ENCODE assay signal across 8 cellular contexts in the genomic region with DNA sequence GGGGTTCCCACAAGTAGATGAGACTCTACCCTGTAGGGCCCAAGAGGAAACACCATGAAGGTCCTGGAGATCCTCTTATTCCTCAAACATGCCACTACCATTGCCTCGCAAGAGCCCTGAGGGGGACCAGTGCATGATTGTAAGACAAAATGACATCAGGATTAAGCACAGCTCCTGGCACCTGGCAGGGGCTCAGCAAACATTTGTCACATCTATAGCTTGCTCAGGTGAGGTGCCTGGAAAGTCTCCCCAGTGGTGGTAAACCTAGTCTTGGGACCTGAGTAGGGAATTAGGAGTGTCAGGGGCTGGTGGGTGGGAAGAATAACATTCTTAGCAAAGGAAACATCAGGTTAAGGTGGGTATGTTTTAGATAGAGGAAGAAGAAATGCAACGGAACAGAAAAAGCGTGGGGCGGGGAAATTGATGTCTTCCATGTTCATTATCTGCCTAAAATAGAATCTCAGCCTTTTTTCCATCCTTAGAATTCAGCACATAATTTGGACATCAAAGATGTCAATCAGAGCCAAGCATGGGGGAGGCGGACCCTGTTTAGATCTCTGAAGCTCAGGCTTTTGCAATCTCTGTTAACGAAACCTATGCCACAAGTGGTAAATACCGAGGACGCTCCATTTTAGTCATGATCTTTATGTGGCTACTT. TPM values are rescaled to one million over a fixed set of nuclear protein-coding genes. Genes with fewer than 3 reads are reported as not detected.
A peak's percentile ranks its signal among the peaks of the same experiment; 100 is the strongest.
DNase-seq lines count a peak whose midpoint lies in the region; ATAC-seq and TF ChIP-seq lines count a peak whose summit lies in the region.

No MANE protein-coding gene starts in this region.

- TF ChIP-seq CTCF in BJ (IDR thresholded peaks at IDR 0.05; ENCODE audit: insufficient read depth, low read depth, low read length) (no peak), liver (IDR thresholded peaks at IDR 0.05; ENCODE audit: low read depth, low read length, missing input control) (no peak), transverse colon (IDR thresholded peaks at IDR 0.05) (no peak)

- ATAC-seq in HG03108 (IDR thresholded peaks at IDR 0.05; ENCODE audit: unreplicated experiment) (no peak), HG02938 (IDR thresholded peaks at IDR 0.05; ENCODE audit: unreplicated experiment) (no peak)

- POLR2A ChIA-PET in BJ (lab: Charles Lee), result no interaction called here

- H3K27me3 ChIP-seq in BJ (ENCODE audit: control insufficient read depth, insufficient read depth, low read length) (peaks cover 3% of the 10 kb centered on the region), HUES64 (ENCODE audit: insufficient read depth, low read length) (peaks cover 25% of the 10 kb centered on the region), liver (ENCODE audit: control insufficient read depth in 4 of 4, insufficient read depth in 4 of 4, low read length in 3 of 4) (no peaks in the 10 kb centered on the region), transverse colon (no peaks in the 10 kb centered on the region)

- in situ Hi-C loops in transverse colon (cut with MboI; ENCODE audit: low pct_ligation_motif_present in 1 of 4, low pct_unique_long_range_greater_than_20kb in 1 of 4, low sequenced_read_pairs in 3 of 4), result no loop called here

- peak overlapping the region; percentile 94 for H3K9ac ChIP-seq in HUES64 (ENCODE audit: low read depth, low read length)
- peak overlapping the region; percentile 10 to 89 for H3K9ac ChIP-seq in liver (ENCODE audit: low read depth in 1 of 2, low read length in 2 of 2)

- peaks cover 6% of the 10 kb centered on the region; the same call in 1 of the 2 replicates for H3K4me1 ChIP-seq in HUES64 (ENCODE audit: insufficient read depth, low read length)
- peaks cover 3 to 12% (median 10%) of the 10 kb centered on the region in 4 donors for H3K4me1 ChIP-seq in liver (ENCODE audit: control insufficient read depth in 4 of 4, insufficient read depth in 4 of 4, low read length in 3 of 4)
- H3K4me1 ChIP-seq in transverse colon, result peaks cover 4 to 17% (median 12%) of the 10 kb centered on the region in 4 donors

- 46% methylated on average over 8 of the region's 8 CpGs for WGBS in HUES64
- 23% methylated on average over 8 of the region's 8 CpGs for WGBS in liver
- WGBS in transverse colon (ENCODE audit: low coverage in 1 of 2), 2 donors, result 0 to 15% methylated on average over 6 to 8 of the region's 8 CpGs

- H3K36me3 ChIP-seq in BJ (ENCODE audit: control insufficient read depth, insufficient read depth, low read length) (no peaks in the 10 kb centered on the region), HUES64 (ENCODE audit: insufficient read depth, low read length) (no peaks in the 10 kb centered on the region), liver (ENCODE audit: control insufficient read depth in 4 of 4, insufficient read depth in 3 of 4, low read depth in 1 of 4, low read length in 3 of 4) (no peaks in the 10 kb centered on the region), transverse colon (no peaks in the 10 kb centered on the region)

- no peak for TF ChIP-seq EP300 in transverse colon (IDR thresholded peaks at IDR 0.05; ENCODE audit: low read depth)

- no peak for DNase-seq in BJ (ENCODE audit: low read depth)
- peak; percentile 33 for DNase-seq in amniotic epithelial cell (ENCODE audit: low read depth)
- no peak for DNase-seq in transverse colon
- DNase-seq in NCI-H345 treated with DMSO at 0.1 percent for 48 hours (lab: John Stamatoyannopoulos, UW; ENCODE audit: unreplicated experiment), result no peak

- TF ChIP-seq RAD21 in liver (IDR thresholded peaks at IDR 0.05), result no peak

- no peaks in the 10 kb centered on the region for H3K9me3 ChIP-seq in HUES64 (ENCODE audit: insufficient read depth, low read depth, low read length)
- no peaks in the 10 kb centered on the region for H3K9me3 ChIP-seq in liver (ENCODE audit: control insufficient read depth in 4 of 4, low read length in 3 of 4)
- H3K9me3 ChIP-seq in transverse colon, result no peaks in the 10 kb centered on the region

- H3K4me3 ChIP-seq in BJ (ENCODE audit: low read depth, low read length), result peak overlapping the region; percentile 45
- peak overlapping the region; percentile 84 for H3K4me3 ChIP-seq in HUES64 (ENCODE audit: low read length)
- peak overlapping the region; percentile 46 to 74 (median 70) for H3K4me3 ChIP-seq in liver (ENCODE audit: low read depth in 1 of 3, low read length in 3 of 3)
- H3K4me3 ChIP-seq in transverse colon, result peak overlapping the region; percentile 27 to 60 (median 52)

- H3K27ac ChIP-seq in HUES64 (ENCODE audit: low read depth, low read length), result no peak overlapping the region; the same call in 1 of the 2 replicates
- peak overlapping the region; percentile 59 to 77 for H3K27ac ChIP-seq in liver (ENCODE audit: low read depth in 1 of 2, low read length in 2 of 2)
- peak overlapping the region; percentile 82 to 88 (median 85) for H3K27ac ChIP-seq in transverse colon

- TF ChIP-seq POLR2A in transverse colon (IDR thresholded peaks at IDR 0.05), result no peak

- CTCF ChIA-PET in BJ (lab: Yijun Ruan, JAX), result interaction anchor here (1.4 to 1.5 kb wide), 2 partner anchors 204 to 218 kb away, joined by 5 to 6 read pairs; a partner anchor contains a TSS

- intact Hi-C loops in transverse colon (cut with DNase I; ENCODE audit: low total_unique reads), result no loop called here

TF ChIP-seq in liver, 16 proteins besides CTCF, POLR2A, EP300 and RAD21:
- TF ChIP-seq GABPA (IDR thresholded peaks at IDR 0.05 in 1 of 2, conservative IDR thresholded peaks at IDR 0.05 in 1 of 2), result no peak
- TF ChIP-seq YY1 (IDR thresholded peaks at IDR 0.05), result peak; percentile 30

RNA-seq across cellular contexts. Expression of a gene that starts 0.9 kb away (rescaled TPM):
- polyA plus RNA-seq in BJ (2011; rRNA removed), result 0.69 and 1.1 TPM in 2 replicates
- 0.28 and 0.36 TPM in 2 replicates for polyA minus RNA-seq in BJ (2011; rRNA and poly(A)+ RNA removed)
- 5.2 TPM for polyA plus RNA-seq in HUES64 (2013, experiment 1 of 2)
- polyA plus RNA-seq in HUES64 (2013, experiment 2 of 2), result 8.9 TPM
- 1 to 10 TPM in 1 of 2 donors, under 1 TPM in 1; 0.98 to 3.5 TPM for total RNA-seq in liver
- polyA plus RNA-seq in liver, result 1 to 10 TPM in 1 of 2 donors, under 1 TPM in 1; 0.83 to 4.8 TPM
- 1 to 10 TPM in 3 of 4 donors, not detected in 1; 2.9 to 9.0 (median 4.6) TPM for total RNA-seq in transverse colon
